In genomic region chr12:8780389-8780788, GRCh38 we compare ENCODE assay signal across 9 cellular contexts. TPM values are rescaled to one million over a fixed set of nuclear protein-coding genes. Genes with fewer than 3 reads are reported as not detected.
DNase-seq lines count a peak whose midpoint lies in the region; ATAC-seq and TF ChIP-seq lines count a peak whose summit lies in the region.
"Had no signal": no experiment of that assay in that cellular context is flagged by ENCODE, and none has a peak within 500 bp of the region (broad histone marks: within the 10 kb centered on the region; RNA-seq: fewer than 3 reads in every experiment).

No MANE protein-coding gene starts in this region.

- H3K9me3 Mint-ChIP-seq in mesothelial cell of epicardium: no peaks in the 10 kb centered on the region

- ATAC-seq in HG02623 (IDR thresholded peaks at IDR 0.05; ENCODE audit: unreplicated experiment): no peak
- no peak for ATAC-seq in HG02852 (IDR thresholded peaks at IDR 0.05; ENCODE audit: unreplicated experiment)
- ATAC-seq in HG03354 (IDR thresholded peaks at IDR 0.05; ENCODE audit: poor library complexity, severe bottlenecking, unreplicated experiment): no peak

- peak overlapping the region; percentile 66 for H3K27ac Mint-ChIP-seq in mesothelial cell of epicardium

- peaks cover 15% of the 10 kb centered on the region for H3K4me1 Mint-ChIP-seq in mesothelial cell of epicardium

- H3K36me3 Mint-ChIP-seq in mesothelial cell of epicardium: peaks cover 3% of the 10 kb centered on the region

- no peak overlapping the region for H3K4me3 Mint-ChIP-seq in mesothelial cell of epicardium

- no peaks in the 10 kb centered on the region for H3K27me3 Mint-ChIP-seq in mesothelial cell of epicardium (ENCODE audit: low read depth)

- in situ Hi-C loops in T47D (cut with HindIII; ENCODE audit: low pct_unique_long_range_greater_than_20kb, low sequenced_read_pairs): no loop called here

- TF ChIP-seq CTCF in LNCAP (IDR thresholded peaks at IDR 0.05) (peak; percentile 69), mesothelial cell of epicardium (IDR thresholded peaks at IDR 0.05; ENCODE audit: unreplicated experiment) (peak; percentile 44)

- DNase-seq in DMS114 treated with DMSO at 0.1 percent for 48 hours (lab: John Stamatoyannopoulos, UW; ENCODE audit: unreplicated experiment) (peak; percentile 69), T47D (ENCODE audit: low read depth in 1 of 2, low spot score in 1 of 2) (peak; percentile 16 to 46), mesothelial cell of epicardium (ENCODE audit: low spot score in 2 of 2, unreplicated experiment in 2 of 2) (no peak), SKM-1 (lab: John Stamatoyannopoulos, UW; ENCODE audit: unreplicated experiment) (no peak)
- DNase-seq: sigmoid colon had no signal

RNA-seq across cellular contexts. Expression of gene A2ML1, which starts 42.0 kb away (rescaled TPM):
- 0.13 to 0.16 TPM (median 0.14 TPM) in 3 replicates for total RNA-seq in mesothelial cell of epicardium
- total RNA-seq: sigmoid colon had no signal

Comparison
In these comparisons a context has a peak if more than half of its experiments do, and no peak if none do; other contexts are left out.
1. DNase-seq: peak in DMS114 treated with DMSO at 0.1 percent for 48 hours (single experiment) and T47D (2 of 2); none in mesothelial cell of epicardium (0 of 2) and SKM-1 (single experiment).